ENCODE assay signal across 8 cellular contexts in the genomic region with DNA sequence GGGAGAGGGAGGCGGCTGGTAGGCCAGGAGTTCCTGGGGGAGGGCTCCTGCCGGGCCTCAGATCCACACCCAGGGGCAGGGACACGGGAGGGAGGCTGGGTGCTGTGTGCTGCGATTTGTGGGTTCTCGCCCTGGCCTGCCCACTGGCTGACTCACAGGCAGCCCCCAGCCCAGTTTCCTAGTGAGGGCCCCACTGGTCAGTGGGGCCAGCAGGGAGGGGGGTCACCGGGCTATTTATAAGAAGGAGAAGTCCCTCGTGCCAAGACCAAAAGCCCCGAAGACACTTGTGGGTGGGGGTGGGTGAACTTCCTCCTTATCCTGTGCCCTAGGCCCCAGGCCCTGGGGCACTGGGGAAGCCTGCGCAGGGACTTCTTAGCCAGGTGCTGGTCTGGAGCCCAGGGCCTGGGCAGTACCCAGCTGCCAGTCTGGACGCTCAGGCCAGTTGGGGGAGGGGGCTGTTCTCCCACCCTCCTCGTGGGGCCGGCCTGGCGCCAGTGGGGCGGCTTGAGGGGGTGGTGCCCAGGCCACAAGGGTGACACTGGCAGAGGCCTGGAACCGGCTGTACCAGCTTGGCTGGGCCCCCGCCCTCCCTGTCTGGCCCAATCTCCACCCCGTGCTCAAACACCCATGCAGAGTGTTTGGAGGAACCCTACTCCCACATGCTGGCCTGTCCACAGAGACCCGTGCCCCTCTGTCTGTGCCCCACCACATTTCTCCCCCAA. TPM values are rescaled to one million over a fixed set of nuclear protein-coding genes. Genes with fewer than 3 reads are reported as not detected.
DNase-seq lines count a peak whose midpoint lies in the region; ATAC-seq and TF ChIP-seq lines count a peak whose summit lies in the region.

No MANE protein-coding gene starts in this region.

- intact Hi-C loops in heart left ventricle (cut with DNase I) = loop anchor here in 1 of 10 donors (10.0 kb wide), 1 partner anchor 368 kb away; a partner anchor contains a TSS
- intact Hi-C loops in gastrocnemius medialis (cut with DNase I; ENCODE audit: low total_unique reads) = no loop called here

- WGBS in heart left ventricle, 4 donors = 60 to 61% (median 61%) methylated on average over 16 to 18 of the region's 18 CpGs

- H3K4me3 ChIP-seq in heart left ventricle (peak overlapping the region in 2 of 12 donors; percentile 12 to 58), gastrocnemius medialis (no peak overlapping the region)

- in situ Hi-C loops in gastrocnemius medialis (cut with MboI; ENCODE audit: low sequenced_read_pairs in 4 of 4) = no loop called here

- H3K36me3 ChIP-seq in heart left ventricle = no peaks in the 10 kb centered on the region
- H3K36me3 ChIP-seq in gastrocnemius medialis = no peaks in the 10 kb centered on the region

- H3K27me3 ChIP-seq in heart left ventricle = no peaks in the 10 kb centered on the region
- no peaks in the 10 kb centered on the region for H3K27me3 ChIP-seq in gastrocnemius medialis

- H3K27ac ChIP-seq in heart left ventricle = peak overlapping the region; percentile 74 to 100 (median 99)
- peak overlapping the region; percentile 99 to 100 (median 100) for H3K27ac ChIP-seq in gastrocnemius medialis

- peak; percentile 72 for DNase-seq in SKM-1 treated with dmso at 0.1 percent for 144 hours (lab: John Stamatoyannopoulos, UW; ENCODE audit: unreplicated experiment)
- DNase-seq in heart left ventricle = peak; percentile 70 to 87 (median 75)
- peak; percentile 57 to 71 for DNase-seq in gastrocnemius medialis
- DNase-seq in COLO668 (lab: John Stamatoyannopoulos, UW; ENCODE audit: unreplicated experiment) = no peak
- no peak for DNase-seq in NCI-H82 treated with DMSO at 0.1 percent for 48 hours (lab: John Stamatoyannopoulos, UW; ENCODE audit: unreplicated experiment)

- peaks cover 7 to 89% (median 73%) of the 10 kb centered on the region in 12 donors for H3K4me1 ChIP-seq in heart left ventricle
- peaks cover 48 to 67% of the 10 kb centered on the region in 2 donors for H3K4me1 ChIP-seq in gastrocnemius medialis

- no peaks in the 10 kb centered on the region for H3K9me3 ChIP-seq in heart left ventricle
- H3K9me3 ChIP-seq in gastrocnemius medialis = no peaks in the 10 kb centered on the region

- ATAC-seq in heart left ventricle (peak in 2 of 4 donors; percentile 0 to 2), gastrocnemius medialis (no peak), HG02571 (IDR thresholded peaks at IDR 0.05; ENCODE audit: unreplicated experiment) (no peak)
- ATAC-seq in activated CD4-positive, CD25-positive, alpha-beta regulatory T cell treated with anti-CD3 and anti-CD28 coated beads, Interleukin-2, amount 50 U/mL, for 24 hours = no peak

- TF ChIP-seq CTCF in heart left ventricle (IDR thresholded peaks at IDR 0.05) = no peak
- no peak for TF ChIP-seq CTCF in gastrocnemius medialis (IDR thresholded peaks at IDR 0.05 in 4 of 5, conservative IDR thresholded peaks at IDR 0.05 in 1 of 5)

- peak; percentile 9 for TF ChIP-seq POLR2A in GM19193 (IDR thresholded peaks at IDR 0.05; ENCODE audit: extremely low read depth, insufficient read depth, insufficient read length)
- TF ChIP-seq POLR2A in heart left ventricle (IDR thresholded peaks at IDR 0.05) = peak in 1 of 2 donors; percentile 30
- peak in 1 of 2 donors; percentile 25 for TF ChIP-seq POLR2A in gastrocnemius medialis (IDR thresholded peaks at IDR 0.05)

RNA-seq across cellular contexts. Expression of a gene that starts 5.0 kb away (rescaled TPM):
- total RNA-seq in heart left ventricle (100 to 1,000 TPM in 4 of 9 donors, 10 to 100 TPM in 5; 19.6 to 205 (median 67.6) TPM), gastrocnemius medialis (100 to 1,000 TPM in 2 of 4 donors, 10 to 100 TPM in 2; 59.0 to 200 (median 128) TPM)
- 10 to 100 TPM; 29.6 to 52.9 TPM for polyA plus RNA-seq in heart left ventricle

RNA-seq across cellular contexts. Expression of a gene that starts 11.0 kb away (rescaled TPM):
- 10 to 100 TPM; 45.5 to 90.1 (median 62.6) TPM for total RNA-seq in heart left ventricle
- polyA plus RNA-seq in heart left ventricle = 10 to 100 TPM; 29.9 to 83.5 TPM
- 10 to 100 TPM; 12.3 to 23.4 (median 17.6) TPM for total RNA-seq in gastrocnemius medialis

RNA-seq across cellular contexts. Expression of a gene that starts 15.3 kb away (rescaled TPM):
- total RNA-seq in heart left ventricle (1,000 to 10,000 TPM in 2 of 9 donors, 100 to 1,000 TPM in 7; 435 to 1,432 (median 684) TPM), gastrocnemius medialis (100 to 1,000 TPM; 357 to 551 (median 406) TPM)
- polyA plus RNA-seq in heart left ventricle = 100 to 1,000 TPM; 544 to 645 TPM

RNA-seq across cellular contexts. Expression of a gene that starts 15.6 kb away (rescaled TPM):
- total RNA-seq in heart left ventricle = 1 to 10 TPM in 7 of 9 donors, not detected in 2; 1.2 to 6.8 (median 2.2) TPM
- polyA plus RNA-seq in heart left ventricle = 1 to 10 TPM in 1 of 2 donors, under 1 TPM in 1; 0.35 to 3.2 TPM
- not detected for total RNA-seq in gastrocnemius medialis

RNA-seq across cellular contexts. Expression of a gene that starts 20.1 kb away (rescaled TPM):
- total RNA-seq in heart left ventricle (1 to 10 TPM in 8 of 9 donors, under 1 TPM in 1; 0.63 to 7.6 (median 4.0) TPM), gastrocnemius medialis (1 to 10 TPM; 1.0 to 3.9 (median 2.4) TPM)
- 1 to 10 TPM; 1.3 to 8.6 TPM for polyA plus RNA-seq in heart left ventricle

Comparison
In these comparisons a context has a peak if more than half of its experiments do, and no peak if none do; other contexts are left out.
1. DNase-seq: peak in SKM-1 treated with dmso at 0.1 percent for 144 hours (single experiment), heart left ventricle (5 of 5) and gastrocnemius medialis (2 of 2); none in COLO668 (single experiment) and NCI-H82 treated with DMSO at 0.1 percent for 48 hours (single experiment).